In the genomic region with DNA sequence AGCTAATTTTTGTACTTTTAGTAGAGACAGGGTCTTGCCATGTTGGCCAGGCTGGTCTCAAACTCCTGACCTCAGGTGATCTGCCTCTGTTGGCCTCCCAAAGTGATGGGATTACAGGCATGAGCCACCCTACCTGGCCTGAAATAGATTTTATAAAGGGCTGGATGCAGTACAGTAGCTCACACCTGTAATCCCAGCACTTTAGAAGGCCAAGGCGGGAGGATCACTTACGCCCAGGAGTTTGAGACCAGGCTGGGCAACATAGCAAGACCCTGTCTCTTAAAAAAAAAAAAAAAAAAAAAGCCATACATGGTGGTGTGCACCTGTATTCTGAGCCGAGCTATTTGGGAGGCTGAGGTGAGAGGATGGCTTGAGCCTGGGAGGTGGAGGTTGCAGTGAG, we compare ENCODE assay signal across 6 cellular contexts. TPM values are rescaled to one million over a fixed set of nuclear protein-coding genes. Genes with fewer than 3 reads are reported as not detected.
DNase-seq lines count a peak whose midpoint lies in the region; ATAC-seq, FAIRE-seq and TF ChIP-seq lines count a peak whose summit lies in the region.
"Not testable (repeated sequence)": the region's sequence is repeated elsewhere in the genome, so short reads cannot be mapped to it uniquely, and the experiment has no call there.

No MANE protein-coding gene starts in this region.

- FAIRE-seq in K562 (lab: Jason Lieb, UNC): not testable (repeated sequence)

- not testable (repeated sequence) for H2AFZ ChIP-seq in K562 (ENCODE audit: low read depth, low read length)

- H3K9me1 ChIP-seq in K562 (ENCODE audit: control insufficient read depth, insufficient read depth, low read length): not testable (repeated sequence)

- H3K36me3 ChIP-seq in Caco-2 (ENCODE audit: control insufficient read depth, insufficient read depth, low read length); HEK293 (ENCODE audit: control insufficient read depth in 2 of 2, insufficient read depth in 1 of 2, low read length in 2 of 2): not testable (repeated sequence)
- peaks cover 40% of the 10 kb centered on the region for H3K36me3 ChIP-seq in K562 (ENCODE audit: control insufficient read depth, insufficient read depth, low read length)

- peaks cover 24 to 35% of the 10 kb centered on the region in 2 donors for H3K36me3 Mint-ChIP-seq in CD14-positive monocyte
- H3K36me3 Mint-ChIP-seq in Caco-2 (ENCODE audit: insufficient read depth, unreplicated experiment); WTC11; central memory CD8-positive, alpha-beta T cell (ENCODE audit: insufficient read depth): not testable (repeated sequence)

- 90% methylated on average over 3 of the region's 3 CpGs for WGBS in K562 (ENCODE audit: insufficient coverage, low coverage, missing lambda C conversion rate)

- in situ Hi-C loops in K562 (cut with MboI): not testable (repeated sequence)

- not testable (repeated sequence) for H3K27me3 ChIP-seq in Caco-2 (replicated peaks; ENCODE audit: control insufficient read depth, insufficient read depth, low read length); K562 (ENCODE audit: control insufficient read depth in 2 of 2, insufficient read depth in 2 of 2, low read length in 2 of 2)

- H3K79me2 ChIP-seq in K562 (ENCODE audit: control insufficient read depth, insufficient read depth, low read length): not testable (repeated sequence)

- not testable (repeated sequence) for ATAC-seq in WTC11; K562; central memory CD8-positive, alpha-beta T cell (replicated peaks; ENCODE audit: extremely low read depth, poor library complexity, severe bottlenecking)

- H3K9me3 ChIP-seq in Caco-2; HEK293 (ENCODE audit: control insufficient read depth, insufficient read depth, low read depth, low read length); K562 (replicated peaks; ENCODE audit: control insufficient read depth, insufficient read depth, low read depth, low read length): not testable (repeated sequence)

- intact Hi-C loops in CD14-positive monocyte (cut with micrococcal nuclease); Caco-2 (cut with micrococcal nuclease; ENCODE audit: unreplicated experiment); K562 (cut with micrococcal nuclease): not testable (repeated sequence)

- POLR2A ChIA-PET in Caco-2 (lab: Charles Lee); K562 (lab: Yijun Ruan, JAX): not testable (repeated sequence)
- POLR2A ChIA-PET in HEK293 (lab: Yijun Ruan, JAX): interaction anchor here (0.6 kb wide), 1 partner anchor 430 kb away, joined by 3 read pairs; no protein-coding TSS in a partner anchor
- POLR2A ChIA-PET in WTC11 (lab: Charles Lee): interaction anchor here (0.7 kb wide), 1 partner anchor 127 kb away, joined by 8 read pairs; no protein-coding TSS in a partner anchor

- not testable (repeated sequence) for H3K4me2 ChIP-seq in K562 (ENCODE audit: insufficient read depth, low read length)

- not testable (repeated sequence) for TF ChIP-seq POLR2A in K562 (conservative IDR thresholded peaks at IDR 0.05)

- H3K9ac ChIP-seq in K562 (ENCODE audit: insufficient read depth in 1 of 2, low read depth in 2 of 2, low read length in 2 of 2): not testable (repeated sequence)

- H3K4me1 Mint-ChIP-seq in CD14-positive monocyte: peaks cover 44% of the 10 kb centered on the region
- peaks cover 10% of the 10 kb centered on the region for H3K4me1 Mint-ChIP-seq in Caco-2 (ENCODE audit: low read depth, unreplicated experiment)
- H3K4me1 Mint-ChIP-seq in WTC11: peaks cover 26% of the 10 kb centered on the region
- H3K4me1 Mint-ChIP-seq in central memory CD8-positive, alpha-beta T cell: not testable (repeated sequence)

- H3K9me3 Mint-ChIP-seq in CD14-positive monocyte; Caco-2 (ENCODE audit: unreplicated experiment); WTC11; central memory CD8-positive, alpha-beta T cell: not testable (repeated sequence)

- not testable (repeated sequence) for H3K4me3 ChIP-seq in Caco-2 (ENCODE audit: low read depth, low read length); HEK293 (ENCODE audit: low read depth, low read length); K562

- not testable (repeated sequence) for H3K27me3 Mint-ChIP-seq in CD14-positive monocyte (ENCODE audit: low read depth in 3 of 3); Caco-2 (ENCODE audit: insufficient read depth, unreplicated experiment); WTC11 (ENCODE audit: low read depth); central memory CD8-positive, alpha-beta T cell

- not testable (repeated sequence) for DNase-seq in CD14-positive monocyte (ENCODE audit: low spot score); Caco-2; WTC11 (ENCODE audit: low spot score); K562 (ENCODE audit: extremely low read depth in 1 of 4, low spot score in 3 of 4); central memory CD8-positive, alpha-beta T cell (ENCODE audit: low spot score in 2 of 2)

- not testable (repeated sequence) for H3K4me1 ChIP-seq in Caco-2; HEK293 (ENCODE audit: control insufficient read depth, insufficient read depth, low read length); K562 (replicated peaks in 1 of 2; ENCODE audit: control insufficient read depth in 2 of 2, insufficient read depth in 2 of 2, low read length in 2 of 2)

- H4K20me1 ChIP-seq in K562 (replicated peaks; ENCODE audit: control insufficient read depth, insufficient read depth, low read length): not testable (repeated sequence)

- TF ChIP-seq CTCF in CD14-positive monocyte (IDR thresholded peaks at IDR 0.05); Caco-2 (IDR thresholded peaks at IDR 0.05; ENCODE audit: insufficient read depth in 1 of 2, low read depth in 1 of 2, low read length in 1 of 2, severe bottlenecking in 1 of 2, unreplicated experiment in 1 of 2); HEK293 (tag by site-specific recombination; IDR thresholded peaks at IDR 0.05); WTC11 (IDR thresholded peaks at IDR 0.05); K562 (IDR thresholded peaks at IDR 0.05 in 2 of 3, conservative IDR thresholded peaks at IDR 0.05 in 1 of 3; ENCODE audit: insufficient read depth in 2 of 3, low read depth in 1 of 3, low read length in 3 of 3): not testable (repeated sequence)

- TF ChIP-seq EP300 in K562 (IDR thresholded peaks at IDR 0.05; ENCODE audit: low read length): not testable (repeated sequence)

- not testable (repeated sequence) for H3K27ac ChIP-seq in HEK293 (ENCODE audit: extremely low read depth, low read depth, low read length); K562 (ENCODE audit: extremely low read depth, low read depth, low read length)

- TF ChIP-seq RAD21 in K562 (CRISPR knock-in tag; conservative IDR thresholded peaks at IDR 0.05 in 1 of 2, IDR thresholded peaks at IDR 0.05 in 1 of 2): not testable (repeated sequence)

- CTCF ChIA-PET in Caco-2 (lab: Charles Lee); K562 (lab: Yijun Ruan, JAX; ENCODE audit: low intra/inter-chr PET ratio): not testable (repeated sequence)
- CTCF ChIA-PET in HEK293 (lab: Yijun Ruan, JAX): interaction anchor here (1.0 kb wide), 1 partner anchor 15 kb away, joined by 4 read pairs; no protein-coding TSS in a partner anchor
- CTCF ChIA-PET in WTC11 (lab: Charles Lee): interaction anchor here (0.7 kb wide), 1 partner anchor 44 kb away, joined by 5 read pairs; no protein-coding TSS in a partner anchor

- H3K27ac Mint-ChIP-seq in CD14-positive monocyte: peak overlapping the region in 5 of 7 donors; percentile 73 to 89 (median 80)
- H3K27ac Mint-ChIP-seq in Caco-2 (ENCODE audit: unreplicated experiment): peak overlapping the region; percentile 27
- H3K27ac Mint-ChIP-seq in WTC11: not testable (repeated sequence)
- H3K27ac Mint-ChIP-seq in central memory CD8-positive, alpha-beta T cell (ENCODE audit: low read depth): peak overlapping the region; percentile 75

- BruUV-seq in Caco-2 (replicated peaks; lab: Mats Ljungman, UMichigan); K562 (replicated peaks; lab: Mats Ljungman, UMichigan): not testable (repeated sequence)

- not testable (repeated sequence) for H3K4me3 Mint-ChIP-seq in CD14-positive monocyte; Caco-2 (ENCODE audit: unreplicated experiment); WTC11; central memory CD8-positive, alpha-beta T cell

TF ChIP-seq in K562, 482 proteins besides CTCF, POLR2A, EP300 and RAD21 (continues in another document):
- TF ChIP-seq RBM25 (IDR thresholded peaks at IDR 0.05; ENCODE audit: low read depth, low read length, severe bottlenecking): peak; percentile 10

RNA-seq across cellular contexts. Expression of a gene that starts 59.7 kb away (rescaled TPM):
- polyA plus RNA-seq in CD14-positive monocyte (10 to 100 TPM; 53.0 to 67.8 TPM), K562 (2011; rRNA removed) (61.3 and 63.4 TPM in 2 replicates), K562 (2014; fragmentation: Illumina TruSeq; extraction: Trizol) (57.3 and 59.6 TPM in 2 replicates), K562 (2014; fragmentation: Nextera tagmentation; extraction: Ambion mirVana) (10 to 100 TPM; 43.6 to 60.8 TPM), K562 (2014; rRNA removed) (41.5 and 42.4 TPM in 2 replicates)
- total RNA-seq in Caco-2 (2022) (33.7 and 34.3 TPM in 2 replicates), WTC11 (2021) (34.6 to 38.1 TPM (median 36.4 TPM) in 3 replicates), K562 (2014; rRNA removed) (42.8 and 53.2 TPM in 2 replicates), K562 (2014; rRNA removed; fragmentation: Illumina TruSeq; extraction: Trizol) (56.5 and 61.9 TPM in 2 replicates), K562 (2015; rRNA removed; fragmentation: Illumina TruSeq; extraction: Trizol) (41.9 and 46.0 TPM in 2 replicates), K562 (2021) (56.8 and 58.4 TPM in 2 replicates)
- 41.1 and 59.5 TPM in 2 replicates for total RNA-seq in K562 (2011; cell fraction: chromatin; rRNA removed; ENCODE audit: low replicate concordance)
- 31.4 and 35.0 TPM in 2 replicates for total RNA-seq in K562 (2011; cell fraction: nucleolus; rRNA removed)
- total RNA-seq in K562 (2011; cell fraction: nucleoplasm; rRNA removed): 49.1 and 68.7 TPM in 2 replicates
- 40.5 and 52.1 TPM in 2 replicates for polyA plus RNA-seq in K562 (2011; cell fraction: cytosol; rRNA removed)
- polyA plus RNA-seq in K562 (2011; cell fraction: nucleus; rRNA removed): 26.2 and 29.4 TPM in 2 replicates
- 38.9 and 63.2 TPM in 2 replicates for polyA plus RNA-seq in K562 (2012)
- 75.9 and 78.7 TPM in 2 replicates for polyA minus RNA-seq in K562 (2011; rRNA and poly(A)+ RNA removed)
- 35.5 and 39.9 TPM in 2 replicates for polyA minus RNA-seq in K562 (2011; cell fraction: cytosol; rRNA and poly(A)+ RNA removed)
- polyA minus RNA-seq in K562 (2011; cell fraction: nucleus; rRNA and poly(A)+ RNA removed): 14.1 and 22.7 TPM in 2 replicates
